Comparison of ENCODE assay signal across 7 cellular contexts in the genomic region with DNA sequence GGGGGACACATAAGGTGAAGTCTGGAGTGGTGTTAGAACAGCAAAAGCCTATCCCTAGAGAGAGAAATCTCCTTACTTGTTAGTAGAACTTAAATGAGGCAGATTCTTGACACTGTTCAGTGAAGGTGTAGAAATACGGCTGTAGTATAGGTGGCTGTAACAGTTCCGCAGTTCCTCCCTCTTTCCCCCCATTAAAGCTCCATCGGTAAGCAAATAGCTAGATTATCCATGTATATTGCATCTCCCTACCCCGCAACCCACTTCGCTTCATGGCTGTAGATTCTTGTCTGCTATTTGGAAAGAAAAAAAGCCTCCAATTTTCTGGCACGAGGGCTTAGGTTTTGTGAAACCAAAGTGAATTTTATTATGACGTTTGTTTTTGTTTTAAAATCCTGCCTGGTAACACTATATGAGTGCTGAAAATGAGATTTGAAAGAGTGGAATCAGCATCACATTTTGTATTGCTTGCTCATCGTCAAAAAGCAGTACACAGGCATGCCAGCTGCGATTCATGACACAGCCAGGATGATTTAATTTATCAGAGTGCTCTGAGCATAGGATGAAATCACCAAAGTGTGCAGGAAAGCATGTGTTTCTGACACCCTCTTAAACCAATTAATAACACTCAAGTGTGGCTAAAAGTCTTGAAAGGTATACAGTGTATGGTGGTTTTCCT. TPM values are rescaled to one million over a fixed set of nuclear protein-coding genes. Genes with fewer than 3 reads are reported as not detected.
DNase-seq lines count a peak whose midpoint lies in the region; ATAC-seq and TF ChIP-seq lines count a peak whose summit lies in the region.

No MANE protein-coding gene starts in this region.

- peak overlapping the region; percentile 83 for H3K4me3 Mint-ChIP-seq in progenitor cell of endocrine pancreas (ENCODE audit: low read depth)

- peaks cover 24% of the 10 kb centered on the region for H3K27me3 Mint-ChIP-seq in progenitor cell of endocrine pancreas

- H3K4me1 Mint-ChIP-seq in progenitor cell of endocrine pancreas (ENCODE audit: low read depth) = peaks cover 3% of the 10 kb centered on the region

- DNase-seq in GM20000 (ENCODE audit: low spot score) (peak; percentile 19), OCI-M1 (lab: John Stamatoyannopoulos, UW) (peak; percentile 12), fibroblast of mammary gland (ENCODE audit: low read depth) (peak; percentile 75), progenitor cell of endocrine pancreas (ENCODE audit: low spot score, unreplicated experiment) (no peak)
- DNase-seq in activated CD4-positive, alpha-beta T cell treated with anti-CD3 and anti-CD28 coated beads for 1 hour = no peak

- H3K9me3 Mint-ChIP-seq in progenitor cell of endocrine pancreas (ENCODE audit: low read depth) = no peaks in the 10 kb centered on the region

- no peak for ATAC-seq in GM21528 (IDR thresholded peaks at IDR 0.05; ENCODE audit: low FRiP score, unreplicated experiment)
- ATAC-seq in GM18873 (IDR thresholded peaks at IDR 0.05; ENCODE audit: low FRiP score, unreplicated experiment) = no peak

- H3K27ac Mint-ChIP-seq in progenitor cell of endocrine pancreas = peak overlapping the region; percentile 78

- peak overlapping the region; percentile 79 for H3K4me3 ChIP-seq in fibroblast of mammary gland (ENCODE audit: control insufficient read depth, low read depth, low read length)

- TF ChIP-seq CTCF in GM20000 (IDR thresholded peaks at IDR 0.05; ENCODE audit: extremely low read depth, missing control alignments) = no peak
- TF ChIP-seq CTCF in fibroblast of mammary gland (conservative IDR thresholded peaks at IDR 0.05; ENCODE audit: control insufficient read depth, insufficient read depth, low read depth, low read length) = no peak
- TF ChIP-seq CTCF in progenitor cell of endocrine pancreas (IDR thresholded peaks at IDR 0.05; ENCODE audit: unreplicated experiment) = no peak

- no peaks in the 10 kb centered on the region for H3K36me3 Mint-ChIP-seq in progenitor cell of endocrine pancreas (ENCODE audit: insufficient read depth)

RNA-seq across cellular contexts. Expression of a gene that starts 1.4 kb away (rescaled TPM):
- 5.1 and 7.9 TPM in 2 replicates for total RNA-seq in progenitor cell of endocrine pancreas

Comparison
In these comparisons a context has a peak if more than half of its experiments do, and no peak if none do; other contexts are left out.
1. DNase-seq: peak in GM20000 (single experiment), OCI-M1 (single experiment) and fibroblast of mammary gland (single experiment); none in progenitor cell of endocrine pancreas (single experiment) and activated CD4-positive, alpha-beta T cell treated with anti-CD3 and anti-CD28 coated beads for 1 hour (single experiment).